14 cellular contexts compared by ENCODE assay signal in the genomic region with DNA sequence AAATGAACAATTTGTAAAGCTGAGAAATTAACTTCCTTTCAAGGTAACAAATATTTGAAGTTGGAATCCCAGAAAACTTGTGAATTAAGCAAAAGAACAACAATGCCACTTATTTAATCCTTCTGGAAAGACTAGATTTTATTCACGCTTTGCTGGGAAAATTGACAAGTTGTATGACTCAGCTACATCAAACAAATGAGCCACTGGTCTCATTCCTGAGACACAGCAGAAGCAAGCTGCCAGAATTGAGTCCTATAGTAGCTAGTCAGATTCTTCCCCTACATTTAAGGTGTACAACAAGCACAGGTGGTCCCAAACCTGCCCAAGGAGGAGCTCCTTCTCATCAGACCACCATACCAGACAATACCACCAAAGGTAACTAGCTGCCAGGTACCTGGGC.
A peak's percentile ranks its signal among the peaks of the same experiment; 100 is the strongest.
DNase-seq lines count a peak whose midpoint lies in the region; ATAC-seq, FAIRE-seq and TF ChIP-seq lines count a peak whose summit lies in the region.
"Had no signal": no experiment of that assay in that cellular context is flagged by ENCODE, and none has a peak within 500 bp of the region (broad histone marks: within the 10 kb centered on the region; RNA-seq: fewer than 3 reads in every experiment).

No MANE protein-coding gene starts in this region.

- no TSS peak for BruUV-seq in mammary epithelial cell (replicated peaks; lab: Mats Ljungman, UMichigan)

- WGBS in mammary epithelial cell (ENCODE audit: low coverage, missing lambda C conversion rate) = 0% methylated on average over 1 of the region's 1 CpG

- TF ChIP-seq CTCF in 22Rv1 (IDR thresholded peaks at IDR 0.05) = no peak
- TF ChIP-seq CTCF in mammary epithelial cell (conservative IDR thresholded peaks at IDR 0.05 in 1 of 2, IDR thresholded peaks at IDR 0.05 in 1 of 2; ENCODE audit: extremely low read depth in 1 of 2, insufficient read depth in 1 of 2, low read depth in 1 of 2, low read length in 2 of 2) = no peak
- TF ChIP-seq CTCF in keratinocyte (optimal IDR thresholded peaks at IDR 0.05 in 1 of 3, IDR thresholded peaks at IDR 0.05 in 1 of 3, conservative IDR thresholded peaks at IDR 0.05 in 1 of 3; ENCODE audit: extremely low read depth in 1 of 3, insufficient read depth in 2 of 3, low read length in 3 of 3) = no peak

- intact Hi-C loops in mammary epithelial cell (cut with micrococcal nuclease) = loop anchor here (2.0 kb wide), 1 partner anchor 14 kb away; no protein-coding TSS in a partner anchor

- H3K9me1 ChIP-seq in keratinocyte (ENCODE audit: control insufficient read depth, extremely low read depth, insufficient read depth, low read length) = no peaks in the 10 kb centered on the region

- no peak for ATAC-seq in HG02938 (IDR thresholded peaks at IDR 0.05; ENCODE audit: unreplicated experiment)
- ATAC-seq: left colon had no signal

- H3K9me3 ChIP-seq in mammary epithelial cell (replicated peaks; ENCODE audit: insufficient read depth, low read length) (no peaks in the 10 kb centered on the region), keratinocyte (ENCODE audit: control insufficient read depth, low read depth, low read length) (no peaks in the 10 kb centered on the region)
- H3K9me3 ChIP-seq: ovary had no signal

- DNase-seq in HT1080 (ENCODE audit: low read depth) (peak; percentile 62), mammary epithelial cell (peak; percentile 62), keratinocyte (ENCODE audit: low read depth, low spot score) (no peak), activated gamma-delta T cell treated with Interleukin-2 at 50 U/mL for 16 hours (no peak), GOT3 (lab: John Stamatoyannopoulos, UW) (no peak), T1000 (lab: John Stamatoyannopoulos, UW) (no peak)
- DNase-seq: activated CD8-positive, alpha-beta memory T cell treated with anti-CD3 and anti-CD28 coated beads, Interleukin-2, amount 50 U/mL, for 4 hours; GF-D8; H9; left colon; OCI-M1; ovary had no signal

- H3K27me3 ChIP-seq in mammary epithelial cell (ENCODE audit: insufficient read depth, low read length) (no peaks in the 10 kb centered on the region), keratinocyte (ENCODE audit: control insufficient read depth, extremely low read depth, insufficient read depth, low read length) (no peaks in the 10 kb centered on the region)
- H3K27me3 ChIP-seq: ovary had no signal

- H3K4me3 ChIP-seq in mammary epithelial cell (replicated peaks in 1 of 3; ENCODE audit: insufficient read depth in 1 of 3, low read depth in 2 of 3, low read length in 3 of 3) (no peak overlapping the region), keratinocyte (ENCODE audit: control insufficient read depth in 2 of 3, extremely low read depth in 1 of 3, insufficient read depth in 2 of 3, low read depth in 1 of 3, low read length in 3 of 3) (no peak overlapping the region)
- H3K4me3 ChIP-seq: ovary had no signal

- H3K79me2 ChIP-seq in mammary epithelial cell (ENCODE audit: insufficient read depth, low read length) = no peaks in the 10 kb centered on the region
- no peaks in the 10 kb centered on the region for H3K79me2 ChIP-seq in keratinocyte (ENCODE audit: control insufficient read depth, insufficient read depth, low read length)

- peak; percentile 86 for FAIRE-seq in keratinocyte (lab: Jason Lieb, UNC)

- H2AFZ ChIP-seq in mammary epithelial cell (ENCODE audit: low read depth, low read length) (peak overlapping the region; percentile 29), keratinocyte (ENCODE audit: control insufficient read depth, low read length) (no peak overlapping the region)

- peaks cover 35% of the 10 kb centered on the region for H3K4me1 ChIP-seq in mammary epithelial cell (ENCODE audit: insufficient read depth, low read length)
- H3K4me1 ChIP-seq in keratinocyte (ENCODE audit: control insufficient read depth, extremely low read depth, insufficient read depth, low read length) = peaks cover 26% of the 10 kb centered on the region

- CTCF ChIA-PET in mammary epithelial cell (lab: Charles Lee; ENCODE audit: low non-redundant PET) = interaction anchor here (0.8 to 2.0 kb wide), 2 partner anchors 16 to 143 kb away, joined by 8 to 13 read pairs; no protein-coding TSS in a partner anchor

- H3K36me3 ChIP-seq in mammary epithelial cell (ENCODE audit: insufficient read depth, low read length) = no peaks in the 10 kb centered on the region
- no peaks in the 10 kb centered on the region for H3K36me3 ChIP-seq in keratinocyte (ENCODE audit: control insufficient read depth in 2 of 2, extremely low read depth in 1 of 2, insufficient read depth in 2 of 2, low read length in 2 of 2)
- H3K36me3 ChIP-seq: ovary had no signal

- dilution Hi-C loops in mammary epithelial cell (cut with HindIII; ENCODE audit: low sequenced_read_pairs) (no loop called here), keratinocyte (cut with MboI; ENCODE audit: extremely low pct_ligation_motif_present, low sequenced_read_pairs) (no loop called here)

- H4K20me1 ChIP-seq in mammary epithelial cell (ENCODE audit: insufficient read depth, low read length) (no peaks in the 10 kb centered on the region), keratinocyte (ENCODE audit: control insufficient read depth, extremely low read depth, insufficient read depth, low read length) (no peaks in the 10 kb centered on the region)

- H3K9ac ChIP-seq in mammary epithelial cell (ENCODE audit: insufficient read depth, low read length) = no peak overlapping the region
- H3K9ac ChIP-seq in keratinocyte (ENCODE audit: control insufficient read depth, extremely low read depth, insufficient read depth, low read length) = no peak overlapping the region

- H3K27ac ChIP-seq in 22Rv1 (peak overlapping the region; percentile 87), mammary epithelial cell (ENCODE audit: insufficient read depth, low read depth, low read length) (no peak overlapping the region), keratinocyte (ENCODE audit: control insufficient read depth, insufficient read depth, low read length) (peak overlapping the region; percentile 6)
- H3K27ac ChIP-seq: ovary had no signal

- in situ Hi-C loops in mammary epithelial cell (cut with MboI; ENCODE audit: low sequenced_read_pairs in 2 of 2) = loop anchor here (5.0 to 25.0 kb wide), 3 partner anchors 141 to 406 kb away; no protein-coding TSS in a partner anchor

- peak overlapping the region; percentile 45 for H3K4me2 ChIP-seq in mammary epithelial cell (ENCODE audit: insufficient read depth, low read depth, low read length)
- H3K4me2 ChIP-seq in keratinocyte (ENCODE audit: control insufficient read depth, extremely low read depth, insufficient read depth, low read depth, low read length) = peak overlapping the region; percentile 62

Comparison
In these comparisons a context has a peak if more than half of its experiments do, and no peak if none do; other contexts are left out.
1. DNase-seq: peak in HT1080 (single experiment) and mammary epithelial cell (single experiment); none in keratinocyte (single experiment), activated gamma-delta T cell treated with Interleukin-2 at 50 U/mL for 16 hours (single experiment), GOT3 (single experiment) and T1000 (single experiment).